In genomic region chr5:68682400-68683152, GRCh38 we compare ENCODE assay signal across 17 cellular contexts.
DNase-seq lines count a peak whose midpoint lies in the region; ATAC-seq, FAIRE-seq and TF ChIP-seq lines count a peak whose summit lies in the region.
"Had no signal": no experiment of that assay in that cellular context is flagged by ENCODE, and none has a peak within 500 bp of the region (broad histone marks: within the 10 kb centered on the region; RNA-seq: fewer than 3 reads in every experiment).

No MANE protein-coding gene starts in this region.

- 0 out of 5 replicates have a peak, but pooled peaks of 1 of the 2 experiments have one; percentile 12 for TF ChIP-seq RAD21 in A549 (conservative IDR thresholded peaks at IDR 0.05 in 1 of 2, IDR thresholded peaks at IDR 0.05 in 1 of 2)

- FAIRE-seq in A549 (lab: Jason Lieb, UNC) (no peak), HTR-8/SVneo (lab: Jason Lieb, UNC) (no peak)
- FAIRE-seq: D721Med, K562, TTC549 had no signal

- intact Hi-C loops in ovary (cut with DNase I) = no loop called here

- DNase-seq in A549 (ENCODE audit: low read depth in 1 of 2, low spot score in 1 of 2) = peak; percentile 7 to 67
- DNase-seq in NCI-H187 treated with DMSO at 0.1 percent for 48 hours (lab: John Stamatoyannopoulos, UW) = peak; percentile 98
- no peak for DNase-seq in ovary
- no peak for DNase-seq in HTR-8/SVneo (ENCODE audit: insufficient read length, low spot score)
- DNase-seq: activated CD4-positive, alpha-beta memory T cell treated with anti-CD3 and anti-CD28 coated beads, Interleukin-2, amount 10 ng/mL, durations not matched to agents 7 days and 5 days; activated effector memory CD4-positive, alpha-beta T cell treated with Interleukin-2 at 50 U/mL for 16 hours; effector CD8-positive, alpha-beta T cell; islet precursor cell; spleen had no signal

- peak overlapping the region; percentile 59 for H3K4me2 ChIP-seq in A549
- H3K4me2 ChIP-seq: neural progenitor cell had no signal

- H3K36me3 ChIP-seq in duodenal mucosa (ENCODE audit: control insufficient read depth in 1 of 2, insufficient read depth in 2 of 2, low read length in 2 of 2) = no peaks in the 10 kb centered on the region
- no peaks in the 10 kb centered on the region for H3K36me3 ChIP-seq in mesodermal cell (ENCODE audit: control insufficient read depth, insufficient read depth, low read length)
- no peaks in the 10 kb centered on the region for H3K36me3 ChIP-seq in ovary
- H3K36me3 ChIP-seq: neural progenitor cell, spleen had no signal

- TF ChIP-seq POLR2A in A549 (IDR thresholded peaks at IDR 0.05; ENCODE audit: low read length) = no peak
- no peak for TF ChIP-seq POLR2A in ovary (IDR thresholded peaks at IDR 0.05)

- POLR2A ChIA-PET in A549 (lab: Yijun Ruan, JAX) = no interaction called here

- TF ChIP-seq EP300 in A549 (IDR thresholded peaks at IDR 0.05) (no peak), ovary (IDR thresholded peaks at IDR 0.05) (no peak)

- H3K27me3 ChIP-seq in duodenal mucosa (ENCODE audit: control insufficient read depth in 1 of 2, insufficient read depth in 2 of 2, low read length in 2 of 2) = no peaks in the 10 kb centered on the region
- no peaks in the 10 kb centered on the region for H3K27me3 ChIP-seq in ovary
- H3K27me3 ChIP-seq: neural progenitor cell had no signal

- CTCF ChIA-PET in A549 (lab: Yijun Ruan, JAX) = interaction anchor here (1.0 to 1.8 kb wide), 2 partner anchors 16 to 395 kb away, joined by 3 to 4 read pairs; no protein-coding TSS in a partner anchor

- no peak for TF ChIP-seq CTCF in A549 (IDR thresholded peaks at IDR 0.05)
- TF ChIP-seq CTCF in ovary (IDR thresholded peaks at IDR 0.05) = no peak

- peaks cover 6% of the 10 kb centered on the region; the same call in 2 of the 3 replicates for H3K9me3 ChIP-seq in A549
- no peaks in the 10 kb centered on the region for H3K9me3 ChIP-seq in duodenal mucosa (ENCODE audit: control insufficient read depth in 1 of 2, low read length in 2 of 2)
- no peaks in the 10 kb centered on the region for H3K9me3 ChIP-seq in mesodermal cell (ENCODE audit: control insufficient read depth, low read length)
- H3K9me3 ChIP-seq in ovary = no peaks in the 10 kb centered on the region
- H3K9me3 ChIP-seq: spleen had no signal

- WGBS in A549 (ENCODE audit: missing lambda C conversion rate) = 29% methylated on average over 6 of the region's 6 CpGs
- 91 to 97% methylated on average over 4 to 5 of the region's 6 CpGs for WGBS in mesodermal cell (ENCODE audit: insufficient coverage in 2 of 2), 2 experiments
- WGBS in ovary, 3 donors = 63 to 74% (median 64%) methylated on average over 6 of the region's 6 CpGs

- H3K27ac ChIP-seq in A549 = peak overlapping the region; percentile 63 to 84
- peak overlapping the region; percentile 10 for H3K27ac ChIP-seq in duodenal mucosa (ENCODE audit: low read depth, low read length)
- H3K27ac ChIP-seq in mesodermal cell (ENCODE audit: low read depth, low read length, severe bottlenecking) = peak overlapping the region; percentile 75
- no peak overlapping the region for H3K27ac ChIP-seq in ovary
- H3K27ac ChIP-seq: neural progenitor cell, spleen had no signal

- no peak overlapping the region for H3K9ac ChIP-seq in duodenal mucosa (ENCODE audit: low read depth in 1 of 2, low read length in 2 of 2)
- H3K9ac ChIP-seq: neural progenitor cell had no signal

- H3K4me3 ChIP-seq in A549 (no peak overlapping the region), duodenal mucosa (ENCODE audit: low read depth in 1 of 2, low read length in 2 of 2) (no peak overlapping the region), mesodermal cell (ENCODE audit: extremely low read depth, insufficient read depth, low read length, poor library complexity, severe bottlenecking) (no peak overlapping the region), ovary (no peak overlapping the region)
- H3K4me3 ChIP-seq: K562, neural progenitor cell, spleen had no signal

- H3K4me1 ChIP-seq in A549 (peaks cover 37% of the 10 kb centered on the region), duodenal mucosa (ENCODE audit: control insufficient read depth in 1 of 2, insufficient read depth in 2 of 2, low read length in 2 of 2) (peaks cover 7 to 23% of the 10 kb centered on the region in 2 donors), mesodermal cell (ENCODE audit: control insufficient read depth, insufficient read depth, low read length, poor library complexity, severe bottlenecking) (peaks cover 19% of the 10 kb centered on the region), ovary (ENCODE audit: insufficient read depth) (no peaks in the 10 kb centered on the region)
- H3K4me1 ChIP-seq: neural progenitor cell had no signal

- ATAC-seq in A549 (peak; percentile 65 to 79), GM18861 (IDR thresholded peaks at IDR 0.05; ENCODE audit: unreplicated experiment) (no peak), GM21360 (IDR thresholded peaks at IDR 0.05; ENCODE audit: unreplicated experiment) (no peak)

TF ChIP-seq in A549, 52 proteins besides CTCF, POLR2A, EP300 and RAD21:
- TF ChIP-seq MAX (IDR thresholded peaks at IDR 0.05) (peak; percentile 55; the same call in 1 of the 2 replicates), JUNB (IDR thresholded peaks at IDR 0.05) (no peak)

Comparison
In these comparisons a context has a peak if more than half of its experiments do, and no peak if none do; other contexts are left out.
1. ATAC-seq: peak in A549 (2 of 2); none in GM18861 (single experiment) and GM21360 (single experiment).
2. DNase-seq: peak in A549 (2 of 2) and NCI-H187 treated with DMSO at 0.1 percent for 48 hours (single experiment); none in ovary (0 of 5) and HTR-8/SVneo (single experiment).
3. H3K27ac ChIP-seq: peak in A549 (2 of 2), duodenal mucosa (single experiment) and mesodermal cell (single experiment); none in ovary (0 of 2).